ENCODE assay signal across 10 cellular contexts in genomic region chr1:32521165-32521564, GRCh38. TPM values are rescaled to one million over a fixed set of nuclear protein-coding genes. Genes with fewer than 3 reads are reported as not detected.
DNase-seq lines count a peak whose midpoint lies in the region; ATAC-seq and TF ChIP-seq lines count a peak whose summit lies in the region.
"Had no signal": no experiment of that assay in that cellular context is flagged by ENCODE, and none has a peak within 500 bp of the region (broad histone marks: within the 10 kb centered on the region; RNA-seq: fewer than 3 reads in every experiment).

No MANE protein-coding gene starts in this region.

- TF ChIP-seq CTCF in DOHH2 (IDR thresholded peaks at IDR 0.05; ENCODE audit: low read depth, low read length, poor library complexity, severe bottlenecking) (peak; percentile 38), mesothelial cell of epicardium (IDR thresholded peaks at IDR 0.05; ENCODE audit: unreplicated experiment) (no peak), transverse colon (IDR thresholded peaks at IDR 0.05) (no peak)

- intact Hi-C loops in activated T-helper 1 cell treated with anti-CD3 and anti-CD28 coated beads, Interleukin-12 subunit alpha, Interleukin-12 subunit beta, Interleukin-2, Interleukin-4 antibody, amounts not matched to agents 30 ng/mL and 10 ng/mL and 1 ng/mL, durations not matched to agents 14 hours and 24 hours and 36 hours (cut with micrococcal nuclease) = no loop called here
- intact Hi-C loops in transverse colon (cut with DNase I; ENCODE audit: low total_unique reads) = no loop called here

- peaks cover 5% of the 10 kb centered on the region for H3K4me1 Mint-ChIP-seq in activated T-helper 1 cell treated with anti-CD3 and anti-CD28 coated beads, Interleukin-12 subunit alpha, Interleukin-12 subunit beta, Interleukin-2, Interleukin-4 antibody, amounts not matched to agents 30 ng/mL and 10 ng/mL and 1 ng/mL, durations not matched to agents 14 hours and 24 hours and 36 hours (ENCODE audit: low read depth)
- peaks cover 1% of the 10 kb centered on the region for H3K4me1 Mint-ChIP-seq in mesothelial cell of epicardium

- H3K4me3 ChIP-seq in DOHH2 (ENCODE audit: low read length) = peak overlapping the region; percentile 56
- peak overlapping the region in 1 of 4 donors; percentile 25 for H3K4me3 ChIP-seq in transverse colon

- TF ChIP-seq EP300 in transverse colon (IDR thresholded peaks at IDR 0.05; ENCODE audit: low read depth) = no peak

- H3K9me3 ChIP-seq in DOHH2 (ENCODE audit: control insufficient read depth, insufficient read depth, low read length) = no peaks in the 10 kb centered on the region
- no peaks in the 10 kb centered on the region for H3K9me3 ChIP-seq in transverse colon

- no peaks in the 10 kb centered on the region for H3K79me2 ChIP-seq in DOHH2 (ENCODE audit: control insufficient read depth, low read length)

- H3F3A ChIP-seq in DOHH2 (ENCODE audit: control insufficient read depth, insufficient read depth) = no peaks in the 10 kb centered on the region

- peak overlapping the region; percentile 56 for H3K4me2 ChIP-seq in DOHH2 (ENCODE audit: low read length)

- no peaks in the 10 kb centered on the region for H3K9me3 Mint-ChIP-seq in activated T-helper 1 cell treated with anti-CD3 and anti-CD28 coated beads, Interleukin-12 subunit alpha, Interleukin-12 subunit beta, Interleukin-2, Interleukin-4 antibody, amounts not matched to agents 30 ng/mL and 10 ng/mL and 1 ng/mL, durations not matched to agents 14 hours and 24 hours and 36 hours
- no peaks in the 10 kb centered on the region for H3K9me3 Mint-ChIP-seq in mesothelial cell of epicardium

- 89 to 94% methylated on average over 2 to 6 of the region's 6 CpGs for WGBS in transverse colon (ENCODE audit: low coverage in 1 of 2), 2 donors

- no peak overlapping the region for H3K27ac ChIP-seq in DOHH2 (ENCODE audit: low read depth, low read length)
- H3K27ac ChIP-seq in transverse colon = no peak overlapping the region

- CTCF ChIA-PET in HEK293T (lab: Yijun Ruan, JAX) = interaction anchor here (0.6 to 2.0 kb wide), 12 partner anchors 11 to 403 kb away, joined by 3 to 9 read pairs (median 4); partner anchors contain the start of gene RBBP4

- TF ChIP-seq POLR2A in transverse colon (IDR thresholded peaks at IDR 0.05) = no peak

- H3K27me3 Mint-ChIP-seq in activated T-helper 1 cell treated with anti-CD3 and anti-CD28 coated beads, Interleukin-12 subunit alpha, Interleukin-12 subunit beta, Interleukin-2, Interleukin-4 antibody, amounts not matched to agents 30 ng/mL and 10 ng/mL and 1 ng/mL, durations not matched to agents 14 hours and 24 hours and 36 hours (ENCODE audit: insufficient read depth) = peaks cover 7% of the 10 kb centered on the region
- H3K27me3 Mint-ChIP-seq in mesothelial cell of epicardium (ENCODE audit: low read depth) = no peaks in the 10 kb centered on the region

- H4K20me1 ChIP-seq in DOHH2 (ENCODE audit: control insufficient read depth, insufficient read depth, low read depth, low read length) = no peaks in the 10 kb centered on the region

- H3K36me3 ChIP-seq in DOHH2 (ENCODE audit: control insufficient read depth, low read length) (no peaks in the 10 kb centered on the region), transverse colon (no peaks in the 10 kb centered on the region)
- H3K36me3 ChIP-seq: WERI-Rb-1 had no signal

- H3K4me1 ChIP-seq in DOHH2 (ENCODE audit: control insufficient read depth, low read length) (peaks cover 12% of the 10 kb centered on the region), transverse colon (peaks cover 0 to 12% (median 1%) of the 10 kb centered on the region in 4 donors)

- peak overlapping the region; percentile 50 for H3K4me3 Mint-ChIP-seq in activated T-helper 1 cell treated with anti-CD3 and anti-CD28 coated beads, Interleukin-12 subunit alpha, Interleukin-12 subunit beta, Interleukin-2, Interleukin-4 antibody, amounts not matched to agents 30 ng/mL and 10 ng/mL and 1 ng/mL, durations not matched to agents 14 hours and 24 hours and 36 hours
- peak overlapping the region; percentile 73 for H3K4me3 Mint-ChIP-seq in mesothelial cell of epicardium

- H3K9me2 ChIP-seq in DOHH2 (replicated peaks; ENCODE audit: control insufficient read depth, low read length) = no peaks in the 10 kb centered on the region

- H3K36me3 Mint-ChIP-seq in activated T-helper 1 cell treated with anti-CD3 and anti-CD28 coated beads, Interleukin-12 subunit alpha, Interleukin-12 subunit beta, Interleukin-2, Interleukin-4 antibody, amounts not matched to agents 30 ng/mL and 10 ng/mL and 1 ng/mL, durations not matched to agents 14 hours and 24 hours and 36 hours (ENCODE audit: low read depth) = no peaks in the 10 kb centered on the region
- H3K36me3 Mint-ChIP-seq in mesothelial cell of epicardium = no peaks in the 10 kb centered on the region

- H3K27me3 ChIP-seq in DOHH2 (ENCODE audit: control insufficient read depth, low read length) (no peaks in the 10 kb centered on the region), transverse colon (no peaks in the 10 kb centered on the region)

- DNase-seq in HEK293T (ENCODE audit: extremely low spot score) = peak; percentile 41
- DNase-seq in activated T-helper 1 cell treated with anti-CD3 and anti-CD28 coated beads, Interleukin-12 subunit alpha, Interleukin-12 subunit beta, Interleukin-2, Interleukin-4 antibody, amounts not matched to agents 30 ng/mL and 10 ng/mL and 1 ng/mL, durations not matched to agents 14 hours and 24 hours and 36 hours (ENCODE audit: low spot score) = no peak
- DNase-seq in mesothelial cell of epicardium (ENCODE audit: low spot score in 2 of 2, unreplicated experiment in 2 of 2) = no peak
- DNase-seq in transverse colon = no peak

- ATAC-seq in HG03097 (IDR thresholded peaks at IDR 0.05; ENCODE audit: low FRiP score, unreplicated experiment) (no peak), GM18873 (IDR thresholded peaks at IDR 0.05; ENCODE audit: low FRiP score, unreplicated experiment) (no peak), GM19467 (IDR thresholded peaks at IDR 0.05; ENCODE audit: unreplicated experiment) (no peak)

- in situ Hi-C loops in transverse colon (cut with MboI; ENCODE audit: low pct_ligation_motif_present in 1 of 4, low pct_unique_long_range_greater_than_20kb in 1 of 4, low sequenced_read_pairs in 3 of 4) = loop anchor here in 1 of 4 donors (25.0 kb wide), 1 partner anchor 266 kb away; no protein-coding TSS in a partner anchor

- H3K27ac Mint-ChIP-seq in activated T-helper 1 cell treated with anti-CD3 and anti-CD28 coated beads, Interleukin-12 subunit alpha, Interleukin-12 subunit beta, Interleukin-2, Interleukin-4 antibody, amounts not matched to agents 30 ng/mL and 10 ng/mL and 1 ng/mL, durations not matched to agents 14 hours and 24 hours and 36 hours = peak overlapping the region; percentile 20
- H3K27ac Mint-ChIP-seq in mesothelial cell of epicardium = no peak overlapping the region

- POLR2A ChIA-PET in HEK293T (lab: Yijun Ruan, JAX) = interaction anchor here (0.6 to 2.4 kb wide), 5 partner anchors 17 to 252 kb away, joined by 3 to 12 read pairs (median 8); partner anchors contain the start of genes RBBP4 and ZBTB8OS

TF ChIP-seq in HEK293T, 16 proteins besides CTCF, POLR2A, EP300 and RAD21:
- TF ChIP-seq SUZ12 (IDR thresholded peaks at IDR 0.05) (no peak), ARNT (IDR thresholded peaks at IDR 0.05) (no peak), PKNOX1 (IDR thresholded peaks at IDR 0.05) (no peak), CTBP1 (IDR thresholded peaks at IDR 0.05; ENCODE audit: borderline replicate concordance) (no peak), ZNF384 (IDR thresholded peaks at IDR 0.05) (no peak), FOXK2 (IDR thresholded peaks at IDR 0.05) (no peak), ELF4 (IDR thresholded peaks at IDR 0.05) (no peak), TARDBP (IDR thresholded peaks at IDR 0.05) (no peak), L3MBTL2 (conservative IDR thresholded peaks at IDR 0.05) (no peak), HDGF (IDR thresholded peaks at IDR 0.05; ENCODE audit: borderline replicate concordance) (no peak), FOXA1 (IDR thresholded peaks at IDR 0.05) (no peak), SP1 (IDR thresholded peaks at IDR 0.05) (no peak), NFRKB (IDR thresholded peaks at IDR 0.05) (no peak), FOXM1 (IDR thresholded peaks at IDR 0.05; ENCODE audit: borderline replicate concordance) (no peak), BHLHE40 (IDR thresholded peaks at IDR 0.05; ENCODE audit: borderline replicate concordance) (no peak)
TF ChIP-seq in HEK293T: peak in this region for 0.

RNA-seq across cellular contexts. Expression of gene ZBTB8A, which starts 18.1 kb away (rescaled TPM):
- 0.17 and 0.41 TPM in 2 replicates for total RNA-seq in activated T-helper 1 cell treated with anti-CD3 and anti-CD28 coated beads, Interleukin-12 subunit alpha, Interleukin-12 subunit beta, Interleukin-2, Interleukin-4 antibody, amounts not matched to agents 30 ng/mL and 10 ng/mL and 1 ng/mL, durations not matched to agents 14 hours and 24 hours and 36 hours
- total RNA-seq in mesothelial cell of epicardium (14.8 to 16.2 TPM (median 14.9 TPM) in 3 replicates), transverse colon (10 to 100 TPM in 1 of 4 donors, 1 to 10 TPM in 3; 2.2 to 21.1 (median 6.6) TPM)

RNA-seq across cellular contexts. Expression of gene ZBTB8B, which starts 56.3 kb away (rescaled TPM):
- total RNA-seq in activated T-helper 1 cell treated with anti-CD3 and anti-CD28 coated beads, Interleukin-12 subunit alpha, Interleukin-12 subunit beta, Interleukin-2, Interleukin-4 antibody, amounts not matched to agents 30 ng/mL and 10 ng/mL and 1 ng/mL, durations not matched to agents 14 hours and 24 hours and 36 hours = not detected in 2 replicates
- total RNA-seq in mesothelial cell of epicardium (3.4 to 3.6 TPM (median 3.5 TPM) in 3 replicates), transverse colon (under 1 TPM in 1 of 4 donors, not detected in 3; under 0.01 TPM)
- total RNA-seq: glomerular endothelial cell had no signal
